8 cellular contexts compared by ENCODE assay signal in genomic region chr1:19643113-19643512, GRCh38. TPM values are rescaled to one million over a fixed set of nuclear protein-coding genes. Genes with fewer than 3 reads are reported as not detected.
DNase-seq lines count a peak whose midpoint lies in the region; ATAC-seq, FAIRE-seq and TF ChIP-seq lines count a peak whose summit lies in the region.

No MANE protein-coding gene starts in this region.

- ATAC-seq in pancreas = peak in 3 of 4 donors; percentile 13 to 28 (median 21)
- ATAC-seq in HG02970 (IDR thresholded peaks at IDR 0.05; ENCODE audit: low FRiP score, unreplicated experiment) = no peak

- H3K4me1 Mint-ChIP-seq in endothelial cell (ENCODE audit: unreplicated experiment) = peaks cover 17% of the 10 kb centered on the region

- H3K36me3 ChIP-seq in pancreas = no peaks in the 10 kb centered on the region

- H3K27me3 ChIP-seq in pancreas = no peaks in the 10 kb centered on the region

- H3K27me3 Mint-ChIP-seq in endothelial cell (ENCODE audit: unreplicated experiment) = peaks cover 11% of the 10 kb centered on the region

- no peak for TF ChIP-seq CTCF in endothelial cell (IDR thresholded peaks at IDR 0.05; ENCODE audit: unreplicated experiment)
- no peak for TF ChIP-seq CTCF in pancreas (IDR thresholded peaks at IDR 0.05)

- DNase-seq in DMS114 treated with DMSO at 0.1 percent for 48 hours (lab: John Stamatoyannopoulos, UW; ENCODE audit: unreplicated experiment) = peak; percentile 16
- peak; percentile 14 for DNase-seq in NCI-H82 treated with DMSO at 0.1 percent for 48 hours (lab: John Stamatoyannopoulos, UW; ENCODE audit: unreplicated experiment)
- DNase-seq in endothelial cell (ENCODE audit: low spot score) = no peak
- DNase-seq in pancreas = peak in 1 of 6 donors; percentile 55
- no peak for DNase-seq in activated CD4-positive, CD25-positive, alpha-beta regulatory T cell (lab: John Stamatoyannopoulos, UW)
- DNase-seq in NCI-H524 (lab: John Stamatoyannopoulos, UW) = no peak
- DNase-seq in NCI-H345 treated with DMSO at 0.1 percent for 48 hours (lab: John Stamatoyannopoulos, UW; ENCODE audit: unreplicated experiment) = no peak

- H3K9me3 Mint-ChIP-seq in endothelial cell (ENCODE audit: unreplicated experiment) = no peaks in the 10 kb centered on the region

- WGBS in pancreas, 2 donors = 59 to 69% methylated on average over 7 of the region's 7 CpGs

- no peaks in the 10 kb centered on the region for H3K9me3 ChIP-seq in pancreas

- FAIRE-seq in pancreas (lab: Jason Lieb, UNC) = no peak

- no peaks in the 10 kb centered on the region for H3K4me1 ChIP-seq in pancreas

- H3K36me3 Mint-ChIP-seq in endothelial cell (ENCODE audit: low read depth, unreplicated experiment) = no peaks in the 10 kb centered on the region

- intact Hi-C loops in pancreas (cut with DNase I) = no loop called here

- H3K27ac ChIP-seq in pancreas = peak overlapping the region in 1 of 4 donors; percentile 22

- peak overlapping the region in 1 of 4 donors; percentile 59 for H3K4me3 ChIP-seq in pancreas

- H3K27ac Mint-ChIP-seq in endothelial cell (ENCODE audit: unreplicated experiment) = peak overlapping the region; percentile 67

- peak overlapping the region; percentile 86 for H3K4me3 Mint-ChIP-seq in endothelial cell (ENCODE audit: unreplicated experiment)

RNA-seq across cellular contexts. Expression of gene NBL1, which starts 1.0 kb away (rescaled TPM):
- total RNA-seq in endothelial cell (ENCODE audit: unreplicated experiment) = 38.1 TPM
- total RNA-seq in pancreas = 10 to 100 TPM in 4 of 6 donors, 1 to 10 TPM in 2; 5.8 to 45.6 (median 15.1) TPM
- 10 to 100 TPM; 27.7 to 28.2 TPM for polyA plus RNA-seq in pancreas

RNA-seq across cellular contexts. Expression of gene HTR6, which starts 21.6 kb away (rescaled TPM):
- total RNA-seq in endothelial cell (ENCODE audit: unreplicated experiment) (not detected), pancreas (not detected)
- polyA plus RNA-seq in pancreas = not detected

Comparison
In these comparisons a context has a peak if more than half of its experiments do, and no peak if none do; other contexts are left out.
1. DNase-seq: peak in DMS114 treated with DMSO at 0.1 percent for 48 hours (single experiment) and NCI-H82 treated with DMSO at 0.1 percent for 48 hours (single experiment); none in endothelial cell (single experiment), activated CD4-positive, CD25-positive, alpha-beta regulatory T cell (0 of 4), NCI-H524 (0 of 2) and NCI-H345 treated with DMSO at 0.1 percent for 48 hours (single experiment).